ENCODE assay signal across 29 cellular contexts in the genomic region with DNA sequence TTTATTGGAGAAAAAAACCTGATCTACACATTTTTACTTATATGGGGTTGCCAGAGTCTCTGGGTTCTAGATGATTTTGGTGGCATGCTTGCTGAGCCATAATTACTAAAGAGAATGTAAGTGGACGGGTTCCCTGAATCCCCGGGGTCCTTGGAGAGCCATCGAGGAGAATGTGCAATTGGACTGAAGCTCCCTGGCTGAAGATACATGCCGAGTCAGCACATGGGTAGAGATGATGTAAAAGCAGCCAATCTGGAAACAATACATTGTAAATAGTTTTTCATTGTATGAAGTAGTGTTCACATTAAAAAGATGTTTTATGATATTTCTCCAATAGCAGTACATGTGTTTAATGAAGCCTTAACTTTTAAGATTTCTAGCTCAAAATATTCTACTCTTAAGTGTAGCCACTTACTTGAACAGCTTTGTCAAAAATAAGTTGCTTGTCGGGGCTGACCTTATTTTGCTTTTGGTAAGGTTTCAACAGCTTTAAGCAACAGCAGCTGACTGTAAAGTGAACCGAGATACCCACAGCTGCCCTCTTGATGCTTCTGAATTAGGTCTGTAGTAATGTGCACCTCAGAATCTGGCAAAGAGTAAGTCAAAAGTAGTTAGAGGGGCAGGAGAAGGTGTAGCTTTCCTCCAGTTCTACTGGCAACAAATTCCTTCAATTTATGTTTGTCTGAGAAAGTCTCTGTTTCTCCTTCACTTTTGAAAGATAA.
A peak's percentile ranks its signal among the peaks of the same experiment; 100 is the strongest.
DNase-seq lines count a peak whose midpoint lies in the region; ATAC-seq, FAIRE-seq and TF ChIP-seq lines count a peak whose summit lies in the region.
"Had no signal": no experiment of that assay in that cellular context is flagged by ENCODE, and none has a peak within 500 bp of the region (broad histone marks: within the 10 kb centered on the region; RNA-seq: fewer than 3 reads in every experiment).

No MANE protein-coding gene starts in this region.

- no peak overlapping the region for H3K4me3 Mint-ChIP-seq in naive B cell
- H3K4me3 Mint-ChIP-seq: activated CD4-positive, alpha-beta T cell treated with anti-CD3 and anti-CD28 coated beads, Interleukin-2, amount 10 ng/mL, durations not matched to agents 24 days and 14 days; activated T-cell treated with anti-CD3 and anti-CD28 coated beads, Interleukin-2, amount 50 U/mL, for 24 hours; stimulated activated naive CD8-positive, alpha-beta T cell treated with anti-CD3 and anti-CD28 coated beads, Interleukin-15, amount 100 ng/mL, for 72 hours had no signal

- H3K27me3 ChIP-seq in HepG2 (ENCODE audit: control insufficient read depth in 1 of 2, insufficient read depth in 2 of 2, low read length in 2 of 2): peaks cover 0 to 14% of the 10 kb centered on the region in 2 experiments; a peak in 2 of 5 replicates
- H3K27me3 ChIP-seq in right lobe of liver: no peaks in the 10 kb centered on the region
- no peaks in the 10 kb centered on the region for H3K27me3 ChIP-seq in ascending aorta
- no peaks in the 10 kb centered on the region for H3K27me3 ChIP-seq in body of pancreas
- H3K27me3 ChIP-seq: adrenal gland, BLaER1, colonic mucosa, foreskin keratinocyte, thyroid gland had no signal

- peak overlapping the region in 5 of 6 donors; percentile 7 to 86 (median 20) for H3K27ac Mint-ChIP-seq in naive B cell
- H3K27ac Mint-ChIP-seq: activated CD4-positive, alpha-beta T cell treated with anti-CD3 and anti-CD28 coated beads, Interleukin-2, amount 10 ng/mL, durations not matched to agents 24 days and 14 days; activated T-cell treated with anti-CD3 and anti-CD28 coated beads, Interleukin-2, amount 50 U/mL, for 24 hours; progenitor cell of endocrine pancreas; stimulated activated naive CD8-positive, alpha-beta T cell treated with anti-CD3 and anti-CD28 coated beads, Interleukin-15, amount 100 ng/mL, for 72 hours had no signal

- H3K4me2 ChIP-seq in HepG2 (ENCODE audit: low read depth, low read length): no peak overlapping the region
- H3K4me2 ChIP-seq: BLaER1 had no signal

- no peaks in the 10 kb centered on the region for H3K9me3 Mint-ChIP-seq in naive B cell
- H3K9me3 Mint-ChIP-seq: activated T-cell treated with anti-CD3 and anti-CD28 coated beads, Interleukin-2, amount 50 U/mL, for 24 hours had no signal

- peaks cover 0 to 5% (median 4%) of the 10 kb centered on the region in 3 donors for H3K4me1 Mint-ChIP-seq in naive B cell

- TF ChIP-seq CTCF in HepG2 (CRISPR knock-in tag; IDR thresholded peaks at IDR 0.05): no peak
- TF ChIP-seq CTCF in right lobe of liver (IDR thresholded peaks at IDR 0.05): no peak
- TF ChIP-seq CTCF in ascending aorta (IDR thresholded peaks at IDR 0.05): no peak
- no peak for TF ChIP-seq CTCF in body of pancreas (IDR thresholded peaks at IDR 0.05)

- DNase-seq in HepG2 (ENCODE audit: low spot score) (no peak), right lobe of liver (no peak), ascending aorta (ENCODE audit: low spot score in 2 of 2) (no peak), naive B cell (no peak), body of pancreas (no peak)
- DNase-seq in NK-92 treated with Interleukin-12 subunit alpha and Interleukin-12 subunit beta, amount 100 ng/mL, for 24 hours (lab: John Stamatoyannopoulos, UW): no peak
- DNase-seq: activated CD4-positive, alpha-beta T cell treated with anti-CD3 and anti-CD28 coated beads, Interleukin-2, amount 10 ng/mL, durations not matched to agents 24 days and 14 days; activated gamma-delta T cell treated with Interleukin-2 at 50 U/mL for 16 hours; activated T-cell treated with anti-CD3 and anti-CD28 coated beads, Interleukin-2, amount 50 U/mL, for 24 hours; adrenal gland; Caco-2; colonic mucosa; effector memory CD4-positive, alpha-beta T cell; foreskin keratinocyte; KG1; mammary epithelial cell; MM.1S; NCI-H2107; SHP77 treated with DMSO at 0.1 percent for 48 hours; stimulated activated CD8-positive, alpha-beta memory T cell treated with anti-CD3 and anti-CD28 coated beads, Interleukin-4, amount 100 ng/mL, for 48 hours; stimulated activated naive CD8-positive, alpha-beta T cell treated with anti-CD3 and anti-CD28 coated beads, Interleukin-15, amount 100 ng/mL, for 72 hours; T-helper 9 cell; thyroid gland had no signal

- no peak for FAIRE-seq in HepG2 (lab: Jason Lieb, UNC)
- FAIRE-seq: bronchial epithelial cell had no signal

- H4K20me1 ChIP-seq in HepG2 (ENCODE audit: insufficient read depth, low read length): no peaks in the 10 kb centered on the region
- H4K20me1 ChIP-seq: BLaER1 had no signal

- H3K4me1 ChIP-seq in HepG2 (ENCODE audit: insufficient read depth, low read length): no peaks in the 10 kb centered on the region
- H3K4me1 ChIP-seq in right lobe of liver: no peaks in the 10 kb centered on the region
- H3K4me1 ChIP-seq in ascending aorta: peaks cover 15 to 28% of the 10 kb centered on the region in 2 donors
- H3K4me1 ChIP-seq in body of pancreas: no peaks in the 10 kb centered on the region
- H3K4me1 ChIP-seq: adrenal gland, BLaER1, Caco-2, colonic mucosa, foreskin keratinocyte, thyroid gland had no signal

- H2AFZ ChIP-seq in HepG2 (ENCODE audit: low read length): no peak overlapping the region

- no peaks in the 10 kb centered on the region for H3K27me3 Mint-ChIP-seq in naive B cell
- H3K27me3 Mint-ChIP-seq: activated CD4-positive, alpha-beta T cell treated with anti-CD3 and anti-CD28 coated beads, Interleukin-2, amount 10 ng/mL, durations not matched to agents 24 days and 14 days; activated T-cell treated with anti-CD3 and anti-CD28 coated beads, Interleukin-2, amount 50 U/mL, for 24 hours; progenitor cell of endocrine pancreas; stimulated activated naive CD8-positive, alpha-beta T cell treated with anti-CD3 and anti-CD28 coated beads, Interleukin-15, amount 100 ng/mL, for 72 hours had no signal

- CTCF ChIA-PET in HepG2 (lab: Yijun Ruan, JAX; ENCODE audit: low intra/inter-chr PET ratio, low total read pairs): no interaction called here

- intact Hi-C loops in HepG2 (cut with micrococcal nuclease; ENCODE audit: unreplicated experiment) (no loop called here), right lobe of liver (cut with DNase I) (no loop called here), ascending aorta (cut with DNase I) (no loop called here), body of pancreas (cut with DNase I) (no loop called here)

- no peak overlapping the region for H3K4me3 ChIP-seq in HepG2 (replicated peaks in 1 of 3; ENCODE audit: insufficient read depth in 1 of 3, low read depth in 2 of 3, low read length in 3 of 3)
- H3K4me3 ChIP-seq in right lobe of liver: no peak overlapping the region
- no peak overlapping the region for H3K4me3 ChIP-seq in ascending aorta
- H3K4me3 ChIP-seq in body of pancreas: no peak overlapping the region
- H3K4me3 ChIP-seq: adrenal gland, BLaER1, colonic mucosa, skin epidermis, thyroid gland had no signal

- H3K27ac ChIP-seq in HepG2 (ENCODE audit: extremely low read length, insufficient read depth, low read length): no peak overlapping the region
- no peak overlapping the region for H3K27ac ChIP-seq in right lobe of liver
- H3K27ac ChIP-seq in ascending aorta: peak overlapping the region; percentile 89 to 97
- H3K27ac ChIP-seq in body of pancreas: no peak overlapping the region
- H3K27ac ChIP-seq: adrenal gland, BLaER1, colonic mucosa, foreskin keratinocyte, thyroid gland had no signal

- H3K36me3 ChIP-seq in HepG2 (replicated peaks in 1 of 2; ENCODE audit: control insufficient read depth in 1 of 2, insufficient read depth in 2 of 2, low read length in 2 of 2) (no peaks in the 10 kb centered on the region), right lobe of liver (peaks cover 0 to 8% (median 0%) of the 10 kb centered on the region in 4 donors), ascending aorta (no peaks in the 10 kb centered on the region), body of pancreas (replicated peaks in 1 of 2; ENCODE audit: insufficient read depth in 1 of 2, low read depth in 2 of 2) (peaks cover 0 to 2% of the 10 kb centered on the region in 2 donors)
- H3K36me3 ChIP-seq: adrenal gland, colonic mucosa, thyroid gland had no signal

- H3K9me3 ChIP-seq in HepG2 (ENCODE audit: low read length) (no peaks in the 10 kb centered on the region), right lobe of liver (no peaks in the 10 kb centered on the region), ascending aorta (no peaks in the 10 kb centered on the region), body of pancreas (no peaks in the 10 kb centered on the region)
- H3K9me3 ChIP-seq: adrenal gland, BLaER1, Caco-2, colonic mucosa, thyroid gland had no signal

- TF ChIP-seq EP300 in HepG2 (IDR thresholded peaks at IDR 0.05; ENCODE audit: low read depth in 2 of 2, low read length in 2 of 2): no peak
- no peak for TF ChIP-seq EP300 in HepG2 (CRISPR knock-in tag; IDR thresholded peaks at IDR 0.05; ENCODE audit: borderline replicate concordance)

- TF ChIP-seq POLR2A in HepG2 (IDR thresholded peaks at IDR 0.05; ENCODE audit: insufficient read depth in 1 of 2, low read depth in 2 of 2, low read length in 2 of 2): no peak
- no peak for TF ChIP-seq POLR2A in right lobe of liver (IDR thresholded peaks at IDR 0.05)
- TF ChIP-seq POLR2A in body of pancreas (IDR thresholded peaks at IDR 0.05): no peak

- in situ Hi-C loops in HepG2 (cut with HindIII; ENCODE audit: extremely low pct_ligation_motif_present, low pct_unique_long_range_greater_than_20kb): no loop called here

- POLR2A ChIA-PET in HepG2 (lab: Yijun Ruan, JAX): no interaction called here

- no peak overlapping the region for H3K9ac ChIP-seq in HepG2 (ENCODE audit: insufficient read depth, low read depth, low read length)
- H3K9ac ChIP-seq: BLaER1 had no signal

- no TSS peak for BruUV-seq in HepG2 (replicated peaks; lab: Mats Ljungman, UMichigan)

- peaks cover 11 to 15% of the 10 kb centered on the region in 2 donors for H3K36me3 Mint-ChIP-seq in naive B cell

- no peak for ATAC-seq in HepG2
- ATAC-seq in right lobe of liver: no peak
- no peak for ATAC-seq in naive B cell (ENCODE audit: low read depth in 2 of 2)
- ATAC-seq in GM19328 (IDR thresholded peaks at IDR 0.05; ENCODE audit: unreplicated experiment): no peak
- no peak for ATAC-seq in body of pancreas
- ATAC-seq: foreskin keratinocyte; HCT116; stimulated activated naive CD8-positive, alpha-beta T cell treated with anti-CD3 and anti-CD28 coated beads, Interleukin-15, amount 100 ng/mL, for 72 hours had no signal

- no peak for TF ChIP-seq RAD21 in HepG2 (CRISPR knock-in tag; IDR thresholded peaks at IDR 0.05)

- WGBS in HepG2 (ENCODE audit: low lambda C conversion rate): 3% methylated on average over 6 of the region's 6 CpGs
- 78% methylated on average over 6 of the region's 6 CpGs for WGBS in right lobe of liver (ENCODE audit: insufficient coverage, low coverage, low lambda C conversion rate, missing lambda C conversion rate)
- WGBS in body of pancreas, 2 donors: 84 to 91% methylated on average over 6 of the region's 6 CpGs

- no peaks in the 10 kb centered on the region for H3K79me2 ChIP-seq in HepG2 (ENCODE audit: insufficient read depth, low read length)

Comparison
In these comparisons a context has a peak if more than half of its experiments do, and no peak if none do; other contexts are left out.
1. H3K27ac ChIP-seq: peak in ascending aorta (2 of 2); none in HepG2 (single experiment), right lobe of liver (0 of 3) and body of pancreas (0 of 4).